16 cellular contexts compared by ENCODE assay signal in the genomic region with DNA sequence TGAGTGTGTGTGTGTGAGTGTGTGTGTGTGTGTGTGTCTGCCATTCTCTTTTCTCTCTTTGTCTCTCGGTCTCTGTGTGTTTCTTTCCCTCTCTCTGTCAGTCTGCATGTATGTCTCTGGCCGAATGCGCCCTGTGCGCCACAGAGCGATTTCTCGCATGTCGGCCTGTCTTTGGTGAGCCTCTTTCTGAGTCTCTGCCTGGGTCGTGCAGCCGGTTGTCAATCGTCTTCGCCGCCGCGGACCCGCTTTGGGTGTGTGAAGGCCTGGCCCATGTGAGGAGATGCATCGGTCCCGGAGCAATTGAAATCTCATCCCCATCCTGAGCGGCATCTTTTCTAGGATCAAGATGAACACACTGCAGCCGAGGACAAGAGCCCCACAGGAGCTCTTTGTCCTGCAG.
"Had no signal": no experiment of that assay in that cellular context is flagged by ENCODE, and none has a peak within 500 bp of the region (broad histone marks: within the 10 kb centered on the region; RNA-seq: fewer than 3 reads in every experiment).

No MANE protein-coding gene starts in this region.

- H3K4me1 Mint-ChIP-seq: activated B cell treated with CpG ODN at 0.5 μM for 24 hours; central memory CD8-positive, alpha-beta T cell; mesothelial cell of epicardium; nephron had no signal

- DNase-seq: activated B cell treated with CpG ODN at 0.5 μM for 24 hours; activated T-cell treated with anti-CD3 and anti-CD28 coated beads, Interleukin-2, amount 50 U/mL, for 72 hours; brain microvascular endothelial cell; cortex of kidney; effector CD4-positive, alpha-beta T cell; stimulated activated naive CD4-positive, alpha-beta T cell had no signal

- H3K27me3 Mint-ChIP-seq: activated B cell treated with CpG ODN at 0.5 μM for 24 hours; central memory CD8-positive, alpha-beta T cell had no signal

- H3K27ac Mint-ChIP-seq: activated B cell treated with CpG ODN at 0.5 μM for 24 hours; activated T-cell treated with anti-CD3 and anti-CD28 coated beads, Interleukin-2, amount 50 U/mL, for 72 hours; immature natural killer cell; mesothelial cell of epicardium; nephron; T-helper 2 cell treated with Interferon-gamma antibody and Interleukin-4, amounts not matched to agents 5 μg/mL and 100 μg/mL, for 36 hours had no signal

- ATAC-seq: activated T-cell treated with anti-CD3 and anti-CD28 coated beads, Interleukin-2, amount 50 U/mL, for 72 hours; esophagus mucosa; gastroesophageal sphincter; sciatic nerve had no signal

- H3K4me3 ChIP-seq: lung had no signal

- H3K9me3 ChIP-seq: gastroesophageal sphincter had no signal

- H3K4me3 Mint-ChIP-seq: activated T-cell treated with anti-CD3 and anti-CD28 coated beads, Interleukin-2, amount 50 U/mL, for 72 hours; central memory CD8-positive, alpha-beta T cell; mesothelial cell of epicardium; nephron; T-helper 2 cell treated with Interferon-gamma antibody and Interleukin-4, amounts not matched to agents 5 μg/mL and 100 μg/mL, for 36 hours had no signal

- H3K27me3 ChIP-seq: brain microvascular endothelial cell, gastroesophageal sphincter had no signal

- H3K4me1 ChIP-seq: gastroesophageal sphincter, parathyroid adenoma had no signal

- H3K27ac ChIP-seq: brain microvascular endothelial cell, gastroesophageal sphincter, parathyroid adenoma had no signal
